In genomic region chr2:100632021-100632420, GRCh38 we compare ENCODE assay signal across 22 cellular contexts.
"Had no signal": no experiment of that assay in that cellular context is flagged by ENCODE, and none has a peak within 500 bp of the region (broad histone marks: within the 10 kb centered on the region; RNA-seq: fewer than 3 reads in every experiment).

No MANE protein-coding gene starts in this region.

- H3K27ac Mint-ChIP-seq: activated CD8-positive, alpha-beta T cell treated with anti-CD3 and anti-CD28 coated beads for 36 hours; activated naive CD4-positive, alpha-beta T cell treated with anti-CD3 and anti-CD28 coated beads for 36 hours; activated naive CD8-positive, alpha-beta T cell; activated T-helper 17 cell treated with anti-CD3 and anti-CD28 coated beads, Interleukin-2, amount 50 U/mL, for 72 hours; brain had no signal

- H3K9me3 ChIP-seq: Peyer's patch, SJCRH30, SK-N-SH had no signal

- H3K9me3 Mint-ChIP-seq: activated CD8-positive, alpha-beta T cell treated with anti-CD3 and anti-CD28 coated beads for 36 hours; activated naive CD4-positive, alpha-beta T cell treated with anti-CD3 and anti-CD28 coated beads for 36 hours; activated T-helper 17 cell treated with anti-CD3 and anti-CD28 coated beads, Interleukin-2, amount 50 U/mL, for 72 hours; brain had no signal

- H3K4me1 ChIP-seq: Peyer's patch, SJCRH30 had no signal

- H3K4me2 ChIP-seq: KMS-11, SK-N-SH had no signal

- H3K4me3 ChIP-seq: cardiac muscle cell, Peyer's patch, SJCRH30 had no signal

- H3K4me3 Mint-ChIP-seq: activated CD8-positive, alpha-beta T cell treated with anti-CD3 and anti-CD28 coated beads for 36 hours; activated naive CD4-positive, alpha-beta T cell treated with anti-CD3 and anti-CD28 coated beads for 36 hours; activated naive CD8-positive, alpha-beta T cell; activated T-helper 17 cell treated with anti-CD3 and anti-CD28 coated beads, Interleukin-2, amount 50 U/mL, for 72 hours; brain had no signal

- H3K36me3 Mint-ChIP-seq: activated naive CD8-positive, alpha-beta T cell; brain had no signal

- ATAC-seq: activated CD8-positive, alpha-beta T cell treated with anti-CD3 and anti-CD28 coated beads for 36 hours; activated T-helper 17 cell treated with anti-CD3 and anti-CD28 coated beads, Interleukin-2, amount 50 U/mL, for 72 hours had no signal

- H3K9me2 ChIP-seq: SK-N-SH had no signal

- H3K27me3 Mint-ChIP-seq: activated CD8-positive, alpha-beta T cell treated with anti-CD3 and anti-CD28 coated beads for 36 hours; activated naive CD8-positive, alpha-beta T cell; activated T-helper 17 cell treated with anti-CD3 and anti-CD28 coated beads, Interleukin-2, amount 50 U/mL, for 72 hours had no signal

- H3K36me3 ChIP-seq: cardiac muscle cell, Peyer's patch, SJCRH30 had no signal

- H3K27ac ChIP-seq: cardiac muscle cell, KMS-11, Peyer's patch, RWPE1, SJCRH30, VCaP had no signal

- DNase-seq: activated CD4-positive, CD25-positive, alpha-beta regulatory T cell; activated CD8-positive, alpha-beta T cell treated with anti-CD3 and anti-CD28 coated beads for 36 hours; activated gamma-delta T cell; activated naive CD4-positive, alpha-beta T cell treated with anti-CD3 and anti-CD28 coated beads for 36 hours; activated T-cell treated with anti-CD3 and anti-CD28 coated beads for 4 hours; activated T-cell treated with anti-CD3 and anti-CD28 coated beads, Interleukin-2, amount 50 U/mL, for 48 hours; NCI-H1092; NCI-H2029 treated with DMSO at 0.1 percent for 48 hours; NCI-H526; NK-92 treated with Interleukin-12 subunit alpha and Interleukin-12 subunit beta, amount 100 ng/mL, for 24 hours; Peyer's patch; Right ventricle myocardium superior; SJCRH30; SK-N-SH; T-helper 1 cell had no signal
